20 cellular contexts compared by ENCODE assay signal in the genomic region with DNA sequence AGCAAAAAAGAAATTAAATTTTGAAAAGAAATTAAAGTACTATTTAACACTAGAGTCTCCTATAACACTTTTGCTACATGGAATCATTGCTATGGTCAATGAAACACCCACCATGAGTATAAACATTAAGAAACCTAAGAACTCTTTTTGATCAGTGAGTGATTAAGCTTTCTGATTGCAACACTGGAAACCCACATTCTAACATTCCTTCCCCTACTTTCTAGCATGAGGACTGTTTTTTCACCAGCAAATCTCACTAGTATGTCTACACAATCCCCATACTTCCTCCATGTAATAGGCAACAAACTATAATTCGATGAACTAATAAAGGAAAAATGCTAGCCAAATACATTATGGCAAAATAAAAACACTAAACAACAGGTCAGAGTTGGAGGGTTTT. TPM values are rescaled to one million over a fixed set of nuclear protein-coding genes. Genes with fewer than 3 reads are reported as not detected.
DNase-seq lines count a peak whose midpoint lies in the region; TF ChIP-seq lines count a peak whose summit lies in the region.
"Had no signal": no experiment of that assay in that cellular context is flagged by ENCODE, and none has a peak within 500 bp of the region (broad histone marks: within the 10 kb centered on the region; RNA-seq: fewer than 3 reads in every experiment).

No MANE protein-coding gene starts in this region.

- no peaks in the 10 kb centered on the region for H3K9me3 ChIP-seq in breast epithelium
- H3K9me3 ChIP-seq in esophagus muscularis mucosa: no peaks in the 10 kb centered on the region
- H3K9me3 ChIP-seq: adrenal gland, prostate gland, spleen had no signal

- no peak overlapping the region for H3K4me3 ChIP-seq in breast epithelium
- no peak overlapping the region for H3K4me3 ChIP-seq in esophagus muscularis mucosa
- H3K4me3 ChIP-seq: adrenal gland, prostate gland, spleen had no signal

- intact Hi-C loops in MCF 10A (cut with micrococcal nuclease): no loop called here
- intact Hi-C loops in breast epithelium (cut with DNase I; ENCODE audit: low total_unique reads): no loop called here
- intact Hi-C loops in esophagus muscularis mucosa (cut with DNase I): no loop called here

- no peak for TF ChIP-seq POLR2A in breast epithelium (IDR thresholded peaks at IDR 0.05)
- no peak for TF ChIP-seq POLR2A in esophagus muscularis mucosa (IDR thresholded peaks at IDR 0.05; ENCODE audit: low read depth)

- H3K4me1 ChIP-seq in breast epithelium: no peaks in the 10 kb centered on the region
- H3K4me1 ChIP-seq in esophagus muscularis mucosa: no peaks in the 10 kb centered on the region
- H3K4me1 ChIP-seq: adrenal gland, prostate gland had no signal

- H3K27me3 ChIP-seq in breast epithelium: peaks cover 0 to 10% of the 10 kb centered on the region in 2 donors
- H3K27me3 ChIP-seq in esophagus muscularis mucosa: peaks cover 0 to 76% (median 0%) of the 10 kb centered on the region in 4 donors
- H3K27me3 ChIP-seq: adrenal gland had no signal

- POLR2A ChIA-PET in MCF 10A (lab: Yijun Ruan, JAX): no interaction called here

- DNase-seq in MCF 10A (ENCODE audit: unreplicated experiment) (peak; percentile 11), breast epithelium (ENCODE audit: low spot score in 2 of 2) (no peak), amniotic epithelial cell (ENCODE audit: low read depth) (peak; percentile 93), fibroblast of peridontal ligament (ENCODE audit: extremely low read depth) (peak; percentile 18), stromal cell of bone marrow (ENCODE audit: low read depth) (peak; percentile 18), NCI-H526 treated with DMSO at 0.1 percent for 48 hours (lab: John Stamatoyannopoulos, UW) (no peak), occipital lobe (lab: John Stamatoyannopoulos, UW) (no peak), esophagus muscularis mucosa (ENCODE audit: extremely low spot score) (no peak)
- DNase-seq: activated CD8-positive, alpha-beta memory T cell treated with anti-CD3 and anti-CD28 coated beads, Interleukin-2, amount 50 U/mL, for 48 hours; cerebellar nuclear complex; hippocampal formation; NCI-H1048; NCI-H2081 treated with DMSO at 0.1 percent for 48 hours; NCI-H524 treated with DMSO at 0.1 percent for 48 hours; spleen had no signal

- 71% methylated on average over 1 of the region's 1 CpG for WGBS in esophagus muscularis mucosa

- H3K27me3 Mint-ChIP-seq in MCF 10A (ENCODE audit: insufficient read depth, unreplicated experiment): peaks cover 33% of the 10 kb centered on the region

- H3K4me3 Mint-ChIP-seq in MCF 10A (ENCODE audit: unreplicated experiment): no peak overlapping the region
- H3K4me3 Mint-ChIP-seq: IgD-negative memory B cell; T-helper 1 cell treated with Interleukin-12 subunit alpha and Interleukin-12 subunit beta and Interleukin-4 antibody, amounts not matched to agents 30 μg/mL and 1 μg/mL, for 36 hours had no signal

- TF ChIP-seq EP300 in esophagus muscularis mucosa (IDR thresholded peaks at IDR 0.05): no peak

- CTCF ChIA-PET in MCF 10A (lab: Yijun Ruan, JAX): interaction anchor here (0.6 to 1.2 kb wide), 6 partner anchors 10 to 402 kb away, joined by 3 to 4 read pairs (median 3); no protein-coding TSS in a partner anchor

- H3K27ac ChIP-seq in breast epithelium (no peak overlapping the region), esophagus muscularis mucosa (replicated peaks in 1 of 4) (no peak overlapping the region)
- H3K27ac ChIP-seq: adrenal gland, prostate gland, spleen, VCaP had no signal

- TF ChIP-seq CTCF in MCF 10A (IDR thresholded peaks at IDR 0.05; ENCODE audit: unreplicated experiment): no peak
- no peak for TF ChIP-seq CTCF in breast epithelium (IDR thresholded peaks at IDR 0.05)
- TF ChIP-seq CTCF in esophagus muscularis mucosa (IDR thresholded peaks at IDR 0.05): no peak

- H3K36me3 ChIP-seq in breast epithelium: no peaks in the 10 kb centered on the region
- no peaks in the 10 kb centered on the region for H3K36me3 ChIP-seq in esophagus muscularis mucosa
- H3K36me3 ChIP-seq: adrenal gland, prostate gland had no signal

- H3K27ac Mint-ChIP-seq in MCF 10A (ENCODE audit: low read depth, unreplicated experiment): no peak overlapping the region
- H3K27ac Mint-ChIP-seq: IgD-negative memory B cell; T-helper 1 cell treated with Interleukin-12 subunit alpha and Interleukin-12 subunit beta and Interleukin-4 antibody, amounts not matched to agents 30 μg/mL and 1 μg/mL, for 36 hours had no signal

- no peaks in the 10 kb centered on the region for H3K4me1 Mint-ChIP-seq in MCF 10A (ENCODE audit: insufficient read depth, unreplicated experiment)

- BruUV-seq in MCF 10A (replicated peaks; lab: Mats Ljungman, UMichigan): no TSS peak

- H3K36me3 Mint-ChIP-seq in MCF 10A (ENCODE audit: insufficient read depth, unreplicated experiment): no peaks in the 10 kb centered on the region
- H3K36me3 Mint-ChIP-seq: IgD-negative memory B cell had no signal

- no peaks in the 10 kb centered on the region for H3K9me3 Mint-ChIP-seq in MCF 10A (ENCODE audit: unreplicated experiment)
- H3K9me3 Mint-ChIP-seq: IgD-negative memory B cell; T-helper 1 cell treated with Interleukin-12 subunit alpha and Interleukin-12 subunit beta and Interleukin-4 antibody, amounts not matched to agents 30 μg/mL and 1 μg/mL, for 36 hours had no signal

RNA-seq across cellular contexts. Expression of gene SKAP1, which starts 54.7 kb away (rescaled TPM):
- total RNA-seq in MCF 10A (2022): not detected in 2 replicates
- total RNA-seq in breast epithelium: 1 to 10 TPM; 1.1 to 7.5 (median 5.9) TPM
- total RNA-seq in occipital lobe: 0.62 TPM
- 1 to 10 TPM; 1.1 to 1.7 (median 1.2) TPM for total RNA-seq in esophagus muscularis mucosa

Comparison
In these comparisons a context has a peak if more than half of its experiments do, and no peak if none do; other contexts are left out.
1. DNase-seq: peak in MCF 10A (single experiment), amniotic epithelial cell (single experiment), fibroblast of peridontal ligament (single experiment) and stromal cell of bone marrow (single experiment); none in breast epithelium (0 of 2), NCI-H526 treated with DMSO at 0.1 percent for 48 hours (single experiment), occipital lobe (single experiment) and esophagus muscularis mucosa (single experiment).